ENCODE assay signal across 28 cellular contexts in genomic region chr9:92186631-92187030, GRCh38.
"Had no signal": no experiment of that assay in that cellular context is flagged by ENCODE, and none has a peak within 500 bp of the region (broad histone marks: within the 10 kb centered on the region; RNA-seq: fewer than 3 reads in every experiment).

No MANE protein-coding gene starts in this region.

- H3K9me3 ChIP-seq: ovary, psoas muscle, sigmoid colon, thoracic aorta had no signal

- H3K4me1 ChIP-seq: foreskin keratinocyte, heart left ventricle, left lung, psoas muscle, sigmoid colon, spleen, upper lobe of left lung had no signal

- H2AFZ ChIP-seq: hepatocyte had no signal

- H3K4me2 ChIP-seq: hepatocyte had no signal

- DNase-seq: dermis blood vessel endothelial cell; effector memory CD4-positive, alpha-beta T cell; foreskin keratinocyte; heart left ventricle; left cardiac atrium; left lung; mesendoderm; midbrain; naive thymus-derived CD8-positive, alpha-beta T cell; nephron progenitor cell; occipital lobe; ovary; posterior cingulate gyrus; psoas muscle; right cardiac atrium; sigmoid colon; spleen; stimulated activated CD4-positive, alpha-beta T cell treated with anti-CD3 and anti-CD28 coated beads, Interleukin-4, amount 100 ng/mL, for 4 hours; stimulated activated naive CD8-positive, alpha-beta T cell treated with anti-CD3 and anti-CD28 coated beads, Interleukin-15, Interleukin-2, amounts not matched to agents 100 U/mL and 50 U/mL, for 24 hours; substantia nigra; upper lobe of left lung had no signal

- H3K27ac ChIP-seq: coronary artery, esophagus muscularis mucosa, foreskin keratinocyte, gastroesophageal sphincter, heart left ventricle, hepatocyte, left lung, ovary, psoas muscle, sigmoid colon, skin epidermis, spleen, thoracic aorta, tibial nerve, upper lobe of left lung had no signal

- H3K36me3 ChIP-seq: esophagus muscularis mucosa, gastroesophageal sphincter, heart left ventricle, left lung, ovary, sigmoid colon, spleen, thoracic aorta, upper lobe of left lung had no signal

- ATAC-seq: foreskin keratinocyte; gastroesophageal sphincter; heart left ventricle; left cardiac atrium; left lung; naive thymus-derived CD8-positive, alpha-beta T cell; psoas muscle; right cardiac atrium; stimulated activated naive CD8-positive, alpha-beta T cell treated with anti-CD3 and anti-CD28 coated beads, Interleukin-15, Interleukin-2, amounts not matched to agents 100 U/mL and 50 U/mL, for 24 hours had no signal

- H3K4me3 ChIP-seq: coronary artery, esophagus muscularis mucosa, gastroesophageal sphincter, heart left ventricle, hepatocyte, left lung, ovary, psoas muscle, sigmoid colon, skin epidermis, spleen, thoracic aorta, tibial nerve, upper lobe of left lung had no signal

- H3K27me3 ChIP-seq: foreskin keratinocyte, hepatocyte, ovary, sigmoid colon, tibial nerve, upper lobe of left lung had no signal
